In genomic region chr12:25186038-25186787, GRCh38 we compare ENCODE assay signal across 10 cellular contexts.
A peak's percentile ranks its signal among the peaks of the same experiment; 100 is the strongest.
DNase-seq lines count a peak whose midpoint lies in the region; ATAC-seq and TF ChIP-seq lines count a peak whose summit lies in the region.
"Had no signal": no experiment of that assay in that cellular context is flagged by ENCODE, and none has a peak within 500 bp of the region (broad histone marks: within the 10 kb centered on the region; RNA-seq: fewer than 3 reads in every experiment).

No MANE protein-coding gene starts in this region.

- DNase-seq in central memory CD8-positive, alpha-beta T cell (ENCODE audit: low spot score in 2 of 2): no peak
- DNase-seq in germinal center (ENCODE audit: low spot score) (no peak), NCI-H2107 treated with DMSO at 0.1 percent for 48 hours (lab: John Stamatoyannopoulos, UW; ENCODE audit: unreplicated experiment) (no peak)
- DNase-seq in stimulated activated CD4-positive, alpha-beta T cell treated with anti-CD3 and anti-CD28 coated beads, Interleukin-4, amount 100 ng/mL, for 24 hours: no peak
- DNase-seq: NCI-H2107, uterus had no signal

- H3K4me3 Mint-ChIP-seq in central memory CD8-positive, alpha-beta T cell: peak overlapping the region; percentile 68

- no peaks in the 10 kb centered on the region for H3K9me3 Mint-ChIP-seq in central memory CD8-positive, alpha-beta T cell

- peaks cover 4% of the 10 kb centered on the region for H3K36me3 Mint-ChIP-seq in central memory CD8-positive, alpha-beta T cell (ENCODE audit: insufficient read depth)

- H3K27ac Mint-ChIP-seq in central memory CD8-positive, alpha-beta T cell (ENCODE audit: low read depth): peak overlapping the region; percentile 77

- H3K4me1 Mint-ChIP-seq in central memory CD8-positive, alpha-beta T cell: peaks cover 14% of the 10 kb centered on the region

- no peaks in the 10 kb centered on the region for H3K27me3 Mint-ChIP-seq in central memory CD8-positive, alpha-beta T cell

- no peak for TF ChIP-seq POLR2A in GM18505 (IDR thresholded peaks at IDR 0.05; ENCODE audit: borderline replicate concordance, extremely low read depth, insufficient read depth, insufficient read length)

- ATAC-seq in GM18505 (IDR thresholded peaks at IDR 0.05; ENCODE audit: unreplicated experiment) (peak; percentile 54), GM19467 (IDR thresholded peaks at IDR 0.05; ENCODE audit: unreplicated experiment) (peak; percentile 26), HG03558 (IDR thresholded peaks at IDR 0.05; ENCODE audit: extremely low read depth, unreplicated experiment) (peak; percentile 43), GM21576 (IDR thresholded peaks at IDR 0.05; ENCODE audit: unreplicated experiment) (no peak)
- peak; percentile 70 for ATAC-seq in central memory CD8-positive, alpha-beta T cell (replicated peaks; ENCODE audit: extremely low read depth, poor library complexity, severe bottlenecking)
